In genomic region chr7:152089183-152089582, GRCh38 we compare ENCODE assay signal across 23 cellular contexts.
DNase-seq lines count a peak whose midpoint lies in the region; ATAC-seq, FAIRE-seq and TF ChIP-seq lines count a peak whose summit lies in the region.
"Had no signal": no experiment of that assay in that cellular context is flagged by ENCODE, and none has a peak within 500 bp of the region (broad histone marks: within the 10 kb centered on the region; RNA-seq: fewer than 3 reads in every experiment).

No MANE protein-coding gene starts in this region.

- no peaks in the 10 kb centered on the region for H3K9me3 ChIP-seq in CD8-positive, alpha-beta T cell (ENCODE audit: low read length)
- H3K9me3 ChIP-seq in HEK293 (ENCODE audit: control insufficient read depth, insufficient read depth, low read depth, low read length) (no peaks in the 10 kb centered on the region), K562 (replicated peaks; ENCODE audit: control insufficient read depth, insufficient read depth, low read depth, low read length) (peaks cover 10% of the 10 kb centered on the region), A673 (ENCODE audit: low read depth, low read length, poor library complexity, severe bottlenecking) (peaks cover 21% of the 10 kb centered on the region)
- H3K9me3 ChIP-seq: BE2C had no signal

- no peak overlapping the region for H3K4me3 ChIP-seq in CD8-positive, alpha-beta T cell (ENCODE audit: low read depth, low read length)
- H3K4me3 ChIP-seq in HEK293 (ENCODE audit: low read depth, low read length) (no peak overlapping the region), K562 (no peak overlapping the region), A673 (ENCODE audit: low read depth, low read length, poor library complexity, severe bottlenecking) (no peak overlapping the region)
- H3K4me3 ChIP-seq: A549, BLaER1 had no signal

- 92% methylated on average over 7 of the region's 7 CpGs for WGBS in K562 (ENCODE audit: insufficient coverage, low coverage, missing lambda C conversion rate)

- H3K9ac ChIP-seq in K562 (ENCODE audit: insufficient read depth in 1 of 2, low read depth in 2 of 2, low read length in 2 of 2), result no peak overlapping the region
- H3K9ac ChIP-seq: BLaER1 had no signal

- BruUV-seq in K562 (replicated peaks; lab: Mats Ljungman, UMichigan) (no TSS peak), A673 (replicated peaks; lab: Mats Ljungman, UMichigan) (no TSS peak)

- TF ChIP-seq RAD21 in K562 (CRISPR knock-in tag; conservative IDR thresholded peaks at IDR 0.05 in 1 of 2, IDR thresholded peaks at IDR 0.05 in 1 of 2), result no peak

- H3K4me3 Mint-ChIP-seq in CD8-positive, alpha-beta T cell, result no peak overlapping the region
- H3K4me3 Mint-ChIP-seq in nephron progenitor cell (no peak overlapping the region), natural killer cell (no peak overlapping the region)
- H3K4me3 Mint-ChIP-seq: CD14-positive monocyte; CD4-positive, alpha-beta memory T cell had no signal

- no peaks in the 10 kb centered on the region for H3K27me3 ChIP-seq in CD8-positive, alpha-beta T cell (ENCODE audit: insufficient read depth, low read length)
- H3K27me3 ChIP-seq in K562 (ENCODE audit: control insufficient read depth in 2 of 2, insufficient read depth in 2 of 2, low read length in 2 of 2) (no peaks in the 10 kb centered on the region), A673 (replicated peaks; ENCODE audit: insufficient read depth, low read depth, low read length, poor library complexity) (no peaks in the 10 kb centered on the region)
- H3K27me3 ChIP-seq: BE2C, BLaER1 had no signal

- intact Hi-C loops in CD8-positive, alpha-beta T cell (cut with DNase I, micrococcal nuclease), result no loop called here
- intact Hi-C loops in K562 (cut with micrococcal nuclease), result no loop called here
- intact Hi-C loops in A673 (cut with micrococcal nuclease; ENCODE audit: unreplicated experiment), result no loop called here
- intact Hi-C loops in natural killer cell (cut with micrococcal nuclease), result no loop called here

- no peaks in the 10 kb centered on the region for H4K20me1 ChIP-seq in K562 (replicated peaks; ENCODE audit: control insufficient read depth, insufficient read depth, low read length)
- H4K20me1 ChIP-seq: BLaER1 had no signal

- no peak for FAIRE-seq in K562 (lab: Jason Lieb, UNC)
- FAIRE-seq: A549, D721Med, G401.6, GM18507 had no signal

- no peak overlapping the region for H3K4me2 ChIP-seq in K562 (ENCODE audit: insufficient read depth, low read length)
- H3K4me2 ChIP-seq: A549, BLaER1 had no signal

- H3K9me1 ChIP-seq in K562 (ENCODE audit: control insufficient read depth, insufficient read depth, low read length), result no peaks in the 10 kb centered on the region

- CTCF ChIA-PET in CD8-positive, alpha-beta T cell (lab: Charles Lee), result no interaction called here
- CTCF ChIA-PET in HEK293 (lab: Yijun Ruan, JAX), result no interaction called here
- CTCF ChIA-PET in K562 (lab: Yijun Ruan, JAX; ENCODE audit: low intra/inter-chr PET ratio), result no interaction called here
- CTCF ChIA-PET in A673 (lab: Charles Lee), result no interaction called here

- no peak for TF ChIP-seq POLR2A in K562 (conservative IDR thresholded peaks at IDR 0.05)

- in situ Hi-C loops in K562 (cut with MboI), result no loop called here

- ATAC-seq in CD8-positive, alpha-beta T cell, result no peak
- ATAC-seq in K562 (no peak), natural killer cell (no peak)
- ATAC-seq: A549 had no signal

- no peaks in the 10 kb centered on the region; the same call in 2 of the 3 replicates for H3K79me2 ChIP-seq in K562 (ENCODE audit: control insufficient read depth, insufficient read depth, low read length)

- no peaks in the 10 kb centered on the region for H3K27me3 Mint-ChIP-seq in CD8-positive, alpha-beta T cell (ENCODE audit: low read depth)
- H3K27me3 Mint-ChIP-seq in nephron progenitor cell (ENCODE audit: low read depth, poor library complexity), result peaks cover 4% of the 10 kb centered on the region
- H3K27me3 Mint-ChIP-seq in natural killer cell (ENCODE audit: low read depth in 2 of 2), result no peaks in the 10 kb centered on the region
- H3K27me3 Mint-ChIP-seq: CD4-positive, alpha-beta memory T cell; CD4-positive, CD25-positive, alpha-beta regulatory T cell had no signal

- TF ChIP-seq CTCF in CD8-positive, alpha-beta T cell (IDR thresholded peaks at IDR 0.05), result no peak
- TF ChIP-seq CTCF in HEK293 (tag by site-specific recombination; IDR thresholded peaks at IDR 0.05) (no peak), K562 (IDR thresholded peaks at IDR 0.05 in 2 of 3, conservative IDR thresholded peaks at IDR 0.05 in 1 of 3; ENCODE audit: insufficient read depth in 2 of 3, low read depth in 1 of 3, low read length in 3 of 3) (no peak), nephron progenitor cell (IDR thresholded peaks at IDR 0.05) (no peak), A673 (conservative IDR thresholded peaks at IDR 0.05; ENCODE audit: low read depth, low read length) (no peak), natural killer cell (IDR thresholded peaks at IDR 0.05) (no peak)

- DNase-seq in CD8-positive, alpha-beta T cell, result no peak
- DNase-seq in K562 (ENCODE audit: extremely low read depth in 1 of 4, low spot score in 3 of 4) (no peak), nephron progenitor cell (no peak), A673 (ENCODE audit: low spot score) (no peak), natural killer cell (no peak), DMS79 (lab: John Stamatoyannopoulos, UW) (no peak)
- DNase-seq: ACHN; BE2C; C1 segment of cervical spinal cord; Caco-2; Calu3; CD4-positive, alpha-beta memory T cell; CD4-positive, CD25-positive, alpha-beta regulatory T cell; DMS79 treated with DMSO at 0.1 percent for 48 hours; GF-D8 had no signal

- H3K4me1 Mint-ChIP-seq in CD8-positive, alpha-beta T cell (ENCODE audit: low read depth), result peaks cover 10% of the 10 kb centered on the region
- H3K4me1 Mint-ChIP-seq in nephron progenitor cell, result peaks cover 21% of the 10 kb centered on the region
- H3K4me1 Mint-ChIP-seq in natural killer cell, result peaks cover 16 to 25% of the 10 kb centered on the region in 2 donors
- H3K4me1 Mint-ChIP-seq: CD14-positive monocyte had no signal

- H3K9me3 Mint-ChIP-seq in CD8-positive, alpha-beta T cell, result peaks cover 18% of the 10 kb centered on the region
- H3K9me3 Mint-ChIP-seq in nephron progenitor cell, result peaks cover 35% of the 10 kb centered on the region
- peaks cover 0 to 3% of the 10 kb centered on the region in 2 donors for H3K9me3 Mint-ChIP-seq in natural killer cell

- H3K36me3 ChIP-seq in CD8-positive, alpha-beta T cell (ENCODE audit: insufficient read depth, low read length), result no peaks in the 10 kb centered on the region
- H3K36me3 ChIP-seq in HEK293 (ENCODE audit: control insufficient read depth in 2 of 2, insufficient read depth in 1 of 2, low read length in 2 of 2) (no peaks in the 10 kb centered on the region), K562 (ENCODE audit: control insufficient read depth, insufficient read depth, low read length) (no peaks in the 10 kb centered on the region; the same call in 2 of the 3 replicates), A673 (ENCODE audit: insufficient read depth, low read length, poor library complexity, severe bottlenecking) (no peaks in the 10 kb centered on the region)
- H3K36me3 ChIP-seq: BE2C, BLaER1 had no signal

- H3K27ac ChIP-seq in CD8-positive, alpha-beta T cell (ENCODE audit: low read depth, low read length), result no peak overlapping the region
- H3K27ac ChIP-seq in HEK293 (ENCODE audit: extremely low read depth, low read depth, low read length), result no peak overlapping the region
- no peak overlapping the region for H3K27ac ChIP-seq in K562 (ENCODE audit: extremely low read depth, low read depth, low read length)
- no peak overlapping the region for H3K27ac ChIP-seq in A673 (ENCODE audit: low read depth, low read length, poor library complexity, severe bottlenecking)
- H3K27ac ChIP-seq: 22Rv1, A549, BLaER1 had no signal

- POLR2A ChIA-PET in CD8-positive, alpha-beta T cell (lab: Charles Lee), result no interaction called here
- POLR2A ChIA-PET in HEK293 (lab: Yijun Ruan, JAX), result no interaction called here
- POLR2A ChIA-PET in K562 (lab: Yijun Ruan, JAX), result no interaction called here
- POLR2A ChIA-PET in A673 (lab: Charles Lee; ENCODE audit: low non-redundant PET), result no interaction called here

- no peaks in the 10 kb centered on the region for H3K4me1 ChIP-seq in CD8-positive, alpha-beta T cell (ENCODE audit: insufficient read depth, low read length)
- H3K4me1 ChIP-seq in HEK293 (ENCODE audit: control insufficient read depth, insufficient read depth, low read length) (peaks cover 3% of the 10 kb centered on the region; the same call in 1 of the 2 replicates), K562 (replicated peaks in 1 of 2; ENCODE audit: control insufficient read depth in 2 of 2, insufficient read depth in 2 of 2, low read length in 2 of 2) (no peaks in the 10 kb centered on the region), A673 (ENCODE audit: insufficient read depth, low read length, poor library complexity, severe bottlenecking) (no peaks in the 10 kb centered on the region)
- H3K4me1 ChIP-seq: A549, BE2C, BLaER1 had no signal

- no peak overlapping the region for H2AFZ ChIP-seq in K562 (ENCODE audit: low read depth, low read length)

- peak overlapping the region; percentile 42 for H3K27ac Mint-ChIP-seq in CD8-positive, alpha-beta T cell
- H3K27ac Mint-ChIP-seq in nephron progenitor cell, result peak overlapping the region; percentile 66
- H3K27ac Mint-ChIP-seq in natural killer cell, result no peak overlapping the region
- H3K27ac Mint-ChIP-seq: CD4-positive, alpha-beta memory T cell; CD4-positive, CD25-positive, alpha-beta regulatory T cell had no signal

- TF ChIP-seq EP300 in K562 (IDR thresholded peaks at IDR 0.05; ENCODE audit: low read length), result no peak

- peaks cover 36% of the 10 kb centered on the region for H3K36me3 Mint-ChIP-seq in CD8-positive, alpha-beta T cell
- H3K36me3 Mint-ChIP-seq in nephron progenitor cell (ENCODE audit: low read depth) (peaks cover 44% of the 10 kb centered on the region), natural killer cell (peaks cover 2% of the 10 kb centered on the region)

TF ChIP-seq in HEK293, 187 proteins besides CTCF, POLR2A, EP300 and RAD21 (continues in another document):
- no peak for TF ChIP-seq ZNF623 (tag by site-specific recombination; IDR thresholded peaks at IDR 0.05)

TF ChIP-seq in K562, 482 proteins besides CTCF, POLR2A, EP300 and RAD21 (continues in another document):
- no peak for TF ChIP-seq TAF7 (tag; IDR thresholded peaks at IDR 0.05)
- TF ChIP-seq XRCC3 (IDR thresholded peaks at IDR 0.05), result peak; percentile 60; the same call in 1 of the 2 replicates
- peak; percentile 79 for TF ChIP-seq TRIM28 (IDR thresholded peaks at IDR 0.05)
- peak in 1 of 2 experiments; percentile 96; a peak in 2 of 3 replicates for TF ChIP-seq CBX3 (IDR thresholded peaks at IDR 0.05; ENCODE audit: borderline replicate concordance in 1 of 2, low read length in 2 of 2)
- TF ChIP-seq CBX5 (IDR thresholded peaks at IDR 0.05; ENCODE audit: borderline replicate concordance, low read depth), result peak; percentile 70; the same call in 1 of the 2 replicates

Comparison
In these comparisons a context has a peak if more than half of its experiments do, and no peak if none do; other contexts are left out.
1. H3K27ac Mint-ChIP-seq: peak in CD8-positive, alpha-beta T cell (single experiment) and nephron progenitor cell (single experiment); none in natural killer cell (0 of 2).